13 cellular contexts compared by ENCODE assay signal in the genomic region with DNA sequence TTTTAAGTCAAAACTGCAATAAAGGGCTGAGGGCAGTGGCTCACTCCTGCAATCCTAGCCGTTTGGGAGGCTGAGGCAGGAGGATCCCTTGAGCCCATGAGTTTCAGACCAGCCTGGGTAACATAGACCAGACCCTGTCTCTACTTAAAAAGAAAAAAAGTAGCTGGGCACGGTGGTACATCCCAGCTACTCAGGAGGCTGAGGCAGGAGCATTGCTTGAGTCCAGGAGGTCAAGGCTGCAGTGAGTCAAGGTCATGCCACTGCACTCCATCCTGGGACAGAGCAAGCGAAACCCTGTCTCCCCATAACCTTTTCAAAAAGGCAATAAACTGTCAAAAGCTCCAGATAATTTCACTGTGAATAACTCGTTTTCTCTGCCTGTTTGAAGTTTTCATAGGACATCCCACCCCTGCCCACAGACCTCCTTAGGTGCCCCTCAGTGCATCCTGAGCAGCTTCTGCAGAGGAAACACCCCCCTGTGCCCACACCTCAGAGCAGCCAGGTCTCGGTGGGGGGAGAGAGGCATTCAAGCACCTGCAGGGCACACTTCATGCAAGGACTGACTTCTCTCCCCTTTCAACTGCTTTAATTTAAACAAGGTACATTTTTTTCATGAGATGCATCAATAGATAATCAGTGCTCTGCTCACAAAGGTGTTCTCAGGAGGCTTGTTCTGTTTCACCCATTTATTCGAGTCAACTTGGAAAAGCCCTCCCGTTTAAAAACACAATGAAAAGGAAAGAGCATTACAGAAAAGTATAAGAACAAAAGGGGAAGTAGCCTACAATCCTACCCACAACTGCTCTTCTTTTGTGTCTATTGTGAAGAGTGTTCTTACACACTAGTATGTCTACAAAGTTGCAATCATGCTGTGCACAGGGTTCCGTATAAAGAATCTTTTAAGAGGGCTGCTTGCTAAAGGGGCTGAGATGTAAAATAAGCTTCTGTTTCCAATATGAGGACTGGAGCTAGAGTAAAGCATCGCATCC.
DNase-seq lines count a peak whose midpoint lies in the region; ATAC-seq lines count a peak whose summit lies in the region.
"Had no signal": no experiment of that assay in that cellular context is flagged by ENCODE, and none has a peak within 500 bp of the region (broad histone marks: within the 10 kb centered on the region; RNA-seq: fewer than 3 reads in every experiment).

No MANE protein-coding gene starts in this region.

- H3K27ac Mint-ChIP-seq in T-helper 17 cell, result peak overlapping the region; percentile 56
- peak overlapping the region; percentile 49 for H3K27ac Mint-ChIP-seq in stimulated activated effector memory CD8-positive, alpha-beta T cell treated with anti-CD3 and anti-CD28 coated beads, Interleukin-12 subunit alpha, Interleukin-12 subunit beta, amount 100 ng/mL, for 72 hours

- H3K4me1 Mint-ChIP-seq in activated T-cell treated with anti-CD3 and anti-CD28 coated beads, Interleukin-2, amount 50 U/mL, for 4 hours (ENCODE audit: low read depth), result peaks cover 32% of the 10 kb centered on the region
- peaks cover 21% of the 10 kb centered on the region for H3K4me1 Mint-ChIP-seq in T-helper 17 cell
- H3K4me1 Mint-ChIP-seq in stimulated activated effector memory CD8-positive, alpha-beta T cell treated with anti-CD3 and anti-CD28 coated beads, Interleukin-12 subunit alpha, Interleukin-12 subunit beta, amount 100 ng/mL, for 72 hours, result peaks cover 5% of the 10 kb centered on the region

- no peak overlapping the region for H3K4me3 Mint-ChIP-seq in activated T-cell treated with anti-CD3 and anti-CD28 coated beads, Interleukin-2, amount 50 U/mL, for 4 hours
- no peak overlapping the region for H3K4me3 Mint-ChIP-seq in T-helper 17 cell
- no peak overlapping the region for H3K4me3 Mint-ChIP-seq in stimulated activated effector memory CD8-positive, alpha-beta T cell treated with anti-CD3 and anti-CD28 coated beads, Interleukin-12 subunit alpha, Interleukin-12 subunit beta, amount 100 ng/mL, for 72 hours

- ATAC-seq in activated T-cell treated with anti-CD3 and anti-CD28 coated beads, Interleukin-2, amount 50 U/mL, for 4 hours, result peak; percentile 48 to 49
- ATAC-seq in T-helper 17 cell, result no peak
- no peak for ATAC-seq in stimulated activated effector memory CD8-positive, alpha-beta T cell treated with anti-CD3 and anti-CD28 coated beads, Interleukin-12 subunit alpha, Interleukin-12 subunit beta, amount 100 ng/mL, for 72 hours

- in situ Hi-C loops in KBM-7 (cut with MboI; ENCODE audit: low pct_unique_long_range_greater_than_20kb, low sequenced_read_pairs), result no loop called here

- peaks cover 7% of the 10 kb centered on the region for H3K9me3 Mint-ChIP-seq in activated T-cell treated with anti-CD3 and anti-CD28 coated beads, Interleukin-2, amount 50 U/mL, for 4 hours
- H3K9me3 Mint-ChIP-seq in stimulated activated effector memory CD8-positive, alpha-beta T cell treated with anti-CD3 and anti-CD28 coated beads, Interleukin-12 subunit alpha, Interleukin-12 subunit beta, amount 100 ng/mL, for 72 hours, result no peaks in the 10 kb centered on the region

- no peaks in the 10 kb centered on the region for H3K27me3 Mint-ChIP-seq in activated T-cell treated with anti-CD3 and anti-CD28 coated beads, Interleukin-2, amount 50 U/mL, for 4 hours (ENCODE audit: low read depth)
- no peaks in the 10 kb centered on the region for H3K27me3 Mint-ChIP-seq in T-helper 17 cell

- H3K9me3 ChIP-seq in T-helper 17 cell (ENCODE audit: control insufficient read depth, low read length, poor library complexity, severe bottlenecking), result no peaks in the 10 kb centered on the region
- H3K9me3 ChIP-seq: pancreas had no signal

- H3K36me3 Mint-ChIP-seq in activated T-cell treated with anti-CD3 and anti-CD28 coated beads, Interleukin-2, amount 50 U/mL, for 4 hours (ENCODE audit: insufficient read depth), result peaks cover 23% of the 10 kb centered on the region
- H3K36me3 Mint-ChIP-seq in T-helper 17 cell (ENCODE audit: low read depth), result peaks cover 6% of the 10 kb centered on the region
- H3K36me3 Mint-ChIP-seq in stimulated activated effector memory CD8-positive, alpha-beta T cell treated with anti-CD3 and anti-CD28 coated beads, Interleukin-12 subunit alpha, Interleukin-12 subunit beta, amount 100 ng/mL, for 72 hours, result peaks cover 78% of the 10 kb centered on the region

- DNase-seq in activated T-cell treated with anti-CD3 and anti-CD28 coated beads, Interleukin-2, amount 50 U/mL, for 4 hours, result no peak
- no peak for DNase-seq in activated T-cell treated with anti-CD3 and anti-CD28 coated beads, Interleukin-2, amount 50 U/mL, for 1 hour
- DNase-seq in KBM-7, result peak; percentile 63
- no peak for DNase-seq in T-helper 17 cell
- no peak for DNase-seq in stimulated activated effector memory CD8-positive, alpha-beta T cell treated with anti-CD3 and anti-CD28 coated beads, Interleukin-12 subunit alpha, Interleukin-12 subunit beta, amount 100 ng/mL, for 72 hours (ENCODE audit: low spot score in 2 of 2)
- DNase-seq in stimulated activated CD4-positive, alpha-beta T cell treated with anti-CD3 and anti-CD28 coated beads, Interleukin-12 subunit alpha, Interleukin-12 subunit beta, amount 100 ng/mL, for 4 hours, result no peak
- DNase-seq in superior temporal gyrus (ENCODE audit: extremely low spot score), result no peak
- DNase-seq in stimulated activated naive CD4-positive, alpha-beta T cell (lab: John Stamatoyannopoulos, UW), result no peak
- DNase-seq: activated effector memory CD4-positive, alpha-beta T cell treated with Interleukin-2 at 50 U/mL for 16 hours; mammary epithelial cell; NCI-H446 treated with DMSO at 0.1 percent for 48 hours; pancreas; stimulated activated CD8-positive, alpha-beta memory T cell treated with anti-CD3 and anti-CD28 coated beads, Interleukin-4, amount 100 ng/mL, for 48 hours had no signal

Comparison
In these comparisons a context has a peak if more than half of its experiments do, and no peak if none do; other contexts are left out.
1. ATAC-seq: peak in activated T-cell treated with anti-CD3 and anti-CD28 coated beads, Interleukin-2, amount 50 U/mL, for 4 hours (2 of 2); none in T-helper 17 cell (single experiment) and stimulated activated effector memory CD8-positive, alpha-beta T cell treated with anti-CD3 and anti-CD28 coated beads, Interleukin-12 subunit alpha, Interleukin-12 subunit beta, amount 100 ng/mL, for 72 hours (single experiment).